Comparison of ENCODE assay signal across 1 cellular context in the genomic region with DNA sequence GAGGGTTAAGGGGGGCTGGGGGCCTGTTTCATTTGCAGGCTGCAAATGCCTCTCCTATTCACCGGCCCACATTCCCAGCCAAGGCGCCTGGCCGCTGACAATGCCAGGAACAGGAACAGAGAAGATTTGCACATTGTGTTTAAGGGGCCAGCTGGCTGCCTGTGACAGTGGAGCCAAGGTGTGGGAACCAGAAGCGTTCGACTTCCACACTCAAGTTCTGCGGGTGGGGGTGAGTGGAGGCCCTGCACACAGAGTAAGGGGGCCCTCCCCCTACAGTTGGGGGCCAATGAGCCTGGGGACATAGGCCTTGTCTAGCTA.
TF ChIP-seq lines count a peak whose summit lies in the region.

No MANE protein-coding gene starts in this region.

TF ChIP-seq in HepG2, 621 proteins besides CTCF, POLR2A, EP300 and RAD21 (continued from another document):
- TF ChIP-seq, protein P1, sequence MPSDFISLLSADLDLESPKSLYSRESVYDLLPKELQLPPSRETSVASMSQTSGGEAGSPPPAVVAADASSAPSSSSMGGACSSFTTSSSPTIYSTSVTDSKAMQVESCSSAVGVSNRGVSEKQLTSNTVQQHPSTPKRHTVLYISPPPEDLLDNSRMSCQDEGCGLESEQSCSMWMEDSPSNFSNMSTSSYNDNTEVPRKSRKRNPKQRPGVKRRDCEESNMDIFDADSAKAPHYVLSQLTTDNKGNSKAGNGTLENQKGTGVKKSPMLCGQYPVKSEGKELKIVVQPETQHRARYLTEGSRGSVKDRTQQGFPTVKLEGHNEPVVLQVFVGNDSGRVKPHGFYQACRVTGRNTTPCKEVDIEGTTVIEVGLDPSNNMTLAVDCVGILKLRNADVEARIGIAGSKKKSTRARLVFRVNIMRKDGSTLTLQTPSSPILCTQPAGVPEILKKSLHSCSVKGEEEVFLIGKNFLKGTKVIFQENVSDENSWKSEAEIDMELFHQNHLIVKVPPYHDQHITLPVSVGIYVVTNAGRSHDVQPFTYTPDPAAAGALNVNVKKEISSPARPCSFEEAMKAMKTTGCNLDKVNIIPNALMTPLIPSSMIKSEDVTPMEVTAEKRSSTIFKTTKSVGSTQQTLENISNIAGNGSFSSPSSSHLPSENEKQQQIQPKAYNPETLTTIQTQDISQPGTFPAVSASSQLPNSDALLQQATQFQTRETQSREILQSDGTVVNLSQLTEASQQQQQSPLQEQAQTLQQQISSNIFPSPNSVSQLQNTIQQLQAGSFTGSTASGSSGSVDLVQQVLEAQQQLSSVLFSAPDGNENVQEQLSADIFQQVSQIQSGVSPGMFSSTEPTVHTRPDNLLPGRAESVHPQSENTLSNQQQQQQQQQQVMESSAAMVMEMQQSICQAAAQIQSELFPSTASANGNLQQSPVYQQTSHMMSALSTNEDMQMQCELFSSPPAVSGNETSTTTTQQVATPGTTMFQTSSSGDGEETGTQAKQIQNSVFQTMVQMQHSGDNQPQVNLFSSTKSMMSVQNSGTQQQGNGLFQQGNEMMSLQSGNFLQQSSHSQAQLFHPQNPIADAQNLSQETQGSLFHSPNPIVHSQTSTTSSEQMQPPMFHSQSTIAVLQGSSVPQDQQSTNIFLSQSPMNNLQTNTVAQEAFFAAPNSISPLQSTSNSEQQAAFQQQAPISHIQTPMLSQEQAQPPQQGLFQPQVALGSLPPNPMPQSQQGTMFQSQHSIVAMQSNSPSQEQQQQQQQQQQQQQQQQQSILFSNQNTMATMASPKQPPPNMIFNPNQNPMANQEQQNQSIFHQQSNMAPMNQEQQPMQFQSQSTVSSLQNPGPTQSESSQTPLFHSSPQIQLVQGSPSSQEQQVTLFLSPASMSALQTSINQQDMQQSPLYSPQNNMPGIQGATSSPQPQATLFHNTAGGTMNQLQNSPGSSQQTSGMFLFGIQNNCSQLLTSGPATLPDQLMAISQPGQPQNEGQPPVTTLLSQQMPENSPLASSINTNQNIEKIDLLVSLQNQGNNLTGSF (CRISPR knock-in tag; IDR thresholded peaks at IDR 0.05), result no peak
- TF ChIP-seq, protein P2, sequence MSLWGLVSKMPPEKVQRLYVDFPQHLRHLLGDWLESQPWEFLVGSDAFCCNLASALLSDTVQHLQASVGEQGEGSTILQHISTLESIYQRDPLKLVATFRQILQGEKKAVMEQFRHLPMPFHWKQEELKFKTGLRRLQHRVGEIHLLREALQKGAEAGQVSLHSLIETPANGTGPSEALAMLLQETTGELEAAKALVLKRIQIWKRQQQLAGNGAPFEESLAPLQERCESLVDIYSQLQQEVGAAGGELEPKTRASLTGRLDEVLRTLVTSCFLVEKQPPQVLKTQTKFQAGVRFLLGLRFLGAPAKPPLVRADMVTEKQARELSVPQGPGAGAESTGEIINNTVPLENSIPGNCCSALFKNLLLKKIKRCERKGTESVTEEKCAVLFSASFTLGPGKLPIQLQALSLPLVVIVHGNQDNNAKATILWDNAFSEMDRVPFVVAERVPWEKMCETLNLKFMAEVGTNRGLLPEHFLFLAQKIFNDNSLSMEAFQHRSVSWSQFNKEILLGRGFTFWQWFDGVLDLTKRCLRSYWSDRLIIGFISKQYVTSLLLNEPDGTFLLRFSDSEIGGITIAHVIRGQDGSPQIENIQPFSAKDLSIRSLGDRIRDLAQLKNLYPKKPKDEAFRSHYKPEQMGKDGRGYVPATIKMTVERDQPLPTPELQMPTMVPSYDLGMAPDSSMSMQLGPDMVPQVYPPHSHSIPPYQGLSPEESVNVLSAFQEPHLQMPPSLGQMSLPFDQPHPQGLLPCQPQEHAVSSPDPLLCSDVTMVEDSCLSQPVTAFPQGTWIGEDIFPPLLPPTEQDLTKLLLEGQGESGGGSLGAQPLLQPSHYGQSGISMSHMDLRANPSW (CRISPR knock-in tag; IDR thresholded peaks at IDR 0.05; ENCODE audit: borderline replicate concordance), result no peak
- no peak for TF ChIP-seq WIZ (CRISPR knock-in tag; IDR thresholded peaks at IDR 0.05)
- TF ChIP-seq, protein P3, sequence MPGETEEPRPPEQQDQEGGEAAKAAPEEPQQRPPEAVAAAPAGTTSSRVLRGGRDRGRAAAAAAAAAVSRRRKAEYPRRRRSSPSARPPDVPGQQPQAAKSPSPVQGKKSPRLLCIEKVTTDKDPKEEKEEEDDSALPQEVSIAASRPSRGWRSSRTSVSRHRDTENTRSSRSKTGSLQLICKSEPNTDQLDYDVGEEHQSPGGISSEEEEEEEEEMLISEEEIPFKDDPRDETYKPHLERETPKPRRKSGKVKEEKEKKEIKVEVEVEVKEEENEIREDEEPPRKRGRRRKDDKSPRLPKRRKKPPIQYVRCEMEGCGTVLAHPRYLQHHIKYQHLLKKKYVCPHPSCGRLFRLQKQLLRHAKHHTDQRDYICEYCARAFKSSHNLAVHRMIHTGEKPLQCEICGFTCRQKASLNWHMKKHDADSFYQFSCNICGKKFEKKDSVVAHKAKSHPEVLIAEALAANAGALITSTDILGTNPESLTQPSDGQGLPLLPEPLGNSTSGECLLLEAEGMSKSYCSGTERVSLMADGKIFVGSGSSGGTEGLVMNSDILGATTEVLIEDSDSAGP (CRISPR knock-in tag; IDR thresholded peaks at IDR 0.05; ENCODE audit: borderline replicate concordance), result peak; percentile 33; the same call in 1 of the 2 replicates
- TF ChIP-seq, protein P4, sequence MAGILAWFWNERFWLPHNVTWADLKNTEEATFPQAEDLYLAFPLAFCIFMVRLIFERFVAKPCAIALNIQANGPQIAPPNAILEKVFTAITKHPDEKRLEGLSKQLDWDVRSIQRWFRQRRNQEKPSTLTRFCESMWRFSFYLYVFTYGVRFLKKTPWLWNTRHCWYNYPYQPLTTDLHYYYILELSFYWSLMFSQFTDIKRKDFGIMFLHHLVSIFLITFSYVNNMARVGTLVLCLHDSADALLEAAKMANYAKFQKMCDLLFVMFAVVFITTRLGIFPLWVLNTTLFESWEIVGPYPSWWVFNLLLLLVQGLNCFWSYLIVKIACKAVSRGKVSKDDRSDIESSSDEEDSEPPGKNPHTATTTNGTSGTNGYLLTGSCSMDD (CRISPR knock-in tag; IDR thresholded peaks at IDR 0.05), result no peak
- TF ChIP-seq SKI (IDR thresholded peaks at IDR 0.05; ENCODE audit: partially characterized antibody), result no peak
- TF ChIP-seq, protein P5, sequence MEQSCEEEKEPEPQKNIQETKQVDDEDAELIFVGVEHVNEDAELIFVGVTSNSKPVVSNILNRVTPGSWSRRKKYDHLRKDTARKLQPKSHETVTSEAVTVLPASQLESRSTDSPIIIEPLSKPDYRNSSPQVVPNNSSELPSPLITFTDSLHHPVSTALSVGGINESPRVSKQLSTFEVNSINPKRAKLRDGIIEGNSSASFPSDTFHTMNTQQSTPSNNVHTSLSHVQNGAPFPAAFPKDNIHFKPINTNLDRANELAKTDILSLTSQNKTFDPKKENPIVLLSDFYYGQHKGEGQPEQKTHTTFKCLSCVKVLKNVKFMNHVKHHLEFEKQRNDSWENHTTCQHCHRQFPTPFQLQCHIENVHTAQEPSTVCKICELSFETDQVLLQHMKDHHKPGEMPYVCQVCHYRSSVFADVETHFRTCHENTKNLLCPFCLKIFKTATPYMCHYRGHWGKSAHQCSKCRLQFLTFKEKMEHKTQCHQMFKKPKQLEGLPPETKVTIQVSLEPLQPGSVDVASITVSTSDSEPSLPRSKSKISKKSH (CRISPR knock-in tag; IDR thresholded peaks at IDR 0.05; ENCODE audit: borderline replicate concordance), result 0 out of 2 replicates have a peak, but pooled peaks have one; percentile 25
- TF ChIP-seq ZNF510 (CRISPR knock-in tag; IDR thresholded peaks at IDR 0.05; ENCODE audit: low read depth), result no peak
